In genomic region chrX:155215443-155216178, GRCh38 we compare ENCODE assay signal across 1 cellular context.
TF ChIP-seq lines count a peak whose summit lies in the region.

No MANE protein-coding gene starts in this region.

TF ChIP-seq in SK-N-SH, 30 proteins besides CTCF, POLR2A, EP300 and RAD21 (continued from another document):
- no peak for TF ChIP-seq SIN3A (IDR thresholded peaks at IDR 0.05; ENCODE audit: borderline replicate concordance, low read depth, low read length)
- TF ChIP-seq, protein P1, sequence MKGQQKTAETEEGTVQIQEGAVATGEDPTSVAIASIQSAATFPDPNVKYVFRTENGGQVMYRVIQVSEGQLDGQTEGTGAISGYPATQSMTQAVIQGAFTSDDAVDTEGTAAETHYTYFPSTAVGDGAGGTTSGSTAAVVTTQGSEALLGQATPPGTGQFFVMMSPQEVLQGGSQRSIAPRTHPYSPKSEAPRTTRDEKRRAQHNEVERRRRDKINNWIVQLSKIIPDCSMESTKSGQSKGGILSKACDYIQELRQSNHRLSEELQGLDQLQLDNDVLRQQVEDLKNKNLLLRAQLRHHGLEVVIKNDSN (IDR thresholded peaks at IDR 0.05; ENCODE audit: borderline replicate concordance, low read depth): no peak
- TF ChIP-seq NFIC (IDR thresholded peaks at IDR 0.05; ENCODE audit: borderline replicate concordance): no peak
- no peak for TF ChIP-seq NRF1 (IDR thresholded peaks at IDR 0.05; ENCODE audit: low read depth, low read length)
- no peak for TF ChIP-seq TAF1 (IDR thresholded peaks at IDR 0.05; ENCODE audit: borderline replicate concordance, low read depth, low read length)
- no peak for TF ChIP-seq PBX3 (IDR thresholded peaks at IDR 0.05)
